In genomic region chr5:139273572-139274264, GRCh38 we compare ENCODE assay signal across 8 cellular contexts.
DNase-seq lines count a peak whose midpoint lies in the region; ATAC-seq and TF ChIP-seq lines count a peak whose summit lies in the region.

No MANE protein-coding gene starts in this region.

- H3K27me3 ChIP-seq in OCI-LY3 (ENCODE audit: low read depth, low read length) (peaks cover 11% of the 10 kb centered on the region), muscle layer of colon (ENCODE audit: control insufficient read depth in 1 of 2, insufficient read depth in 2 of 2, low read length in 2 of 2) (no peaks in the 10 kb centered on the region)

- peak; percentile 74 for TF ChIP-seq POLR2A in erythroblast (IDR thresholded peaks at IDR 0.05; ENCODE audit: low read length)

- DNase-seq in D341Med (ENCODE audit: low spot score) (peak; percentile 97), activated T-cell treated with anti-CD3 and anti-CD28 coated beads for 4 hours (peak; percentile 76), erythroblast (lab: John Stamatoyannopoulos, UW) (peak; percentile 91 to 94)
- DNase-seq in stimulated activated CD8-positive, alpha-beta memory T cell treated with anti-CD3 and anti-CD28 coated beads, Interleukin-7, amount 100 ng/mL, for 1 hour (ENCODE audit: low read depth in 2 of 2): peak; percentile 69 to 76

- no peaks in the 10 kb centered on the region for H3K9me3 ChIP-seq in OCI-LY3 (ENCODE audit: insufficient read depth, low read length)
- H3K9me3 ChIP-seq in muscle layer of colon (ENCODE audit: low read length): no peaks in the 10 kb centered on the region

- H3K79me2 ChIP-seq in OCI-LY3 (ENCODE audit: low read length): peaks cover 52% of the 10 kb centered on the region

- H3K4me1 ChIP-seq in OCI-LY3 (ENCODE audit: low read length) (peaks cover 40% of the 10 kb centered on the region), muscle layer of colon (ENCODE audit: insufficient read depth, low read length) (peaks cover 29% of the 10 kb centered on the region)

- H3K27ac ChIP-seq in OCI-LY3 (ENCODE audit: low read length): peak overlapping the region; percentile 74
- peak overlapping the region; percentile 75 for H3K27ac ChIP-seq in muscle layer of colon (ENCODE audit: low read depth, low read length)

- H3K9ac ChIP-seq in OCI-LY3 (ENCODE audit: low read length): peak overlapping the region; percentile 97
- H3K9ac ChIP-seq in muscle layer of colon (ENCODE audit: low read length): peak overlapping the region; percentile 64

- peak overlapping the region; percentile 98 for H3K4me3 ChIP-seq in OCI-LY3 (ENCODE audit: low read length)
- H3K4me3 ChIP-seq in muscle layer of colon (ENCODE audit: low read depth in 1 of 2, low read length in 2 of 2): peak overlapping the region; percentile 52 to 88

- peak overlapping the region; percentile 83 for H3K4me2 ChIP-seq in OCI-LY3 (ENCODE audit: low read length)

- H3K36me3 ChIP-seq in OCI-LY3 (replicated peaks; ENCODE audit: low read depth, low read length) (peaks cover 34% of the 10 kb centered on the region), muscle layer of colon (ENCODE audit: insufficient read depth, low read length) (peaks cover 8% of the 10 kb centered on the region)

- H2AFZ ChIP-seq in OCI-LY3 (ENCODE audit: low read depth, low read length): 0 out of 2 replicates have a peak overlapping the region, but pooled peaks have one; percentile 9

- ATAC-seq in GM19455 (IDR thresholded peaks at IDR 0.05; ENCODE audit: unreplicated experiment) (peak; percentile 73), HG03575 (IDR thresholded peaks at IDR 0.05; ENCODE audit: extremely low read depth, insufficient number of reproducible peaks, low FRiP score, unreplicated experiment) (peak; percentile 25)

- TF ChIP-seq CTCF in OCI-LY3 (IDR thresholded peaks at IDR 0.05; ENCODE audit: low read depth, low read length): no peak

- 0 out of 2 replicates have a peak, but pooled peaks cover 7% of the 10 kb centered on the region for H4K20me1 ChIP-seq in OCI-LY3 (ENCODE audit: insufficient read depth, low read length)

Comparison
In these comparisons a context has a peak if more than half of its experiments do, and no peak if none do; other contexts are left out.
1. Peak in every context shown above with its lines: DNase-seq, ATAC-seq, H3K4me3 ChIP-seq and H3K27ac ChIP-seq.